15 cellular contexts compared by ENCODE assay signal in genomic region chr1:229003233-229004031, GRCh38.
DNase-seq lines count a peak whose midpoint lies in the region; ATAC-seq and TF ChIP-seq lines count a peak whose summit lies in the region.
"Had no signal": no experiment of that assay in that cellular context is flagged by ENCODE, and none has a peak within 500 bp of the region (broad histone marks: within the 10 kb centered on the region; RNA-seq: fewer than 3 reads in every experiment).

No MANE protein-coding gene starts in this region.

- peak overlapping the region in 1 of 4 donors; percentile 46 for H3K27ac ChIP-seq in transverse colon

- H3K4me1 Mint-ChIP-seq in T-helper 17 cell: peaks cover 8% of the 10 kb centered on the region
- H3K4me1 Mint-ChIP-seq in stimulated activated effector memory CD8-positive, alpha-beta T cell treated with anti-CD3 and anti-CD28 coated beads, Interleukin-12 subunit alpha, Interleukin-12 subunit beta, amount 100 ng/mL, for 72 hours: peaks cover 7% of the 10 kb centered on the region
- H3K4me1 Mint-ChIP-seq: activated B cell treated with CpG ODN at 0.5 μM for 24 hours had no signal

- no peak for TF ChIP-seq CTCF in transverse colon (IDR thresholded peaks at IDR 0.05)

- no peak for ATAC-seq in T-helper 17 cell
- ATAC-seq in stimulated activated effector memory CD8-positive, alpha-beta T cell treated with anti-CD3 and anti-CD28 coated beads, Interleukin-12 subunit alpha, Interleukin-12 subunit beta, amount 100 ng/mL, for 72 hours: peak; percentile 28
- no peak for ATAC-seq in activated naive CD4-positive, alpha-beta T cell treated with anti-CD3 and anti-CD28 coated beads, Interleukin-2, amount 50 U/mL, for 72 hours
- no peak for ATAC-seq in HG02798 (IDR thresholded peaks at IDR 0.05; ENCODE audit: poor library complexity, unreplicated experiment)

- DNase-seq in MG63 (peak; percentile 67), T-helper 17 cell (no peak), hippocampal formation (lab: John Stamatoyannopoulos, UW) (peak; percentile 91 to 93), transverse colon (no peak)
- DNase-seq in stimulated activated effector memory CD8-positive, alpha-beta T cell treated with anti-CD3 and anti-CD28 coated beads, Interleukin-12 subunit alpha, Interleukin-12 subunit beta, amount 100 ng/mL, for 72 hours (ENCODE audit: low spot score in 2 of 2): no peak
- no peak for DNase-seq in activated naive CD4-positive, alpha-beta T cell treated with anti-CD3 and anti-CD28 coated beads, Interleukin-2, amount 50 U/mL, for 72 hours (ENCODE audit: low spot score in 2 of 2)
- no peak for DNase-seq in stimulated activated CD8-positive, alpha-beta memory T cell treated with anti-CD3 and anti-CD28 coated beads, Interleukin-4, amount 100 ng/mL, for 48 hours
- DNase-seq: activated B cell treated with CpG ODN at 0.5 μM for 24 hours; CD4-positive, CD25-positive, alpha-beta regulatory T cell; NCI-H1105 treated with DMSO at 0.1 percent for 48 hours; stimulated activated CD4-positive, alpha-beta T cell treated with anti-CD3 and anti-CD28 coated beads, Interleukin-2, amount 100 ng/mL, for 48 hours; stimulated activated naive CD4-positive, alpha-beta T cell had no signal

- no peak for TF ChIP-seq POLR2A in transverse colon (IDR thresholded peaks at IDR 0.05)

- no peaks in the 10 kb centered on the region for H3K36me3 Mint-ChIP-seq in T-helper 17 cell (ENCODE audit: low read depth)
- no peaks in the 10 kb centered on the region for H3K36me3 Mint-ChIP-seq in stimulated activated effector memory CD8-positive, alpha-beta T cell treated with anti-CD3 and anti-CD28 coated beads, Interleukin-12 subunit alpha, Interleukin-12 subunit beta, amount 100 ng/mL, for 72 hours
- H3K36me3 Mint-ChIP-seq in activated naive CD4-positive, alpha-beta T cell treated with anti-CD3 and anti-CD28 coated beads, Interleukin-2, amount 50 U/mL, for 72 hours: no peaks in the 10 kb centered on the region
- H3K36me3 Mint-ChIP-seq: CD4-positive, CD25-positive, alpha-beta regulatory T cell; memory B cell had no signal

- H3K36me3 ChIP-seq in MG63 (no peaks in the 10 kb centered on the region), transverse colon (no peaks in the 10 kb centered on the region)

- H3K27ac Mint-ChIP-seq in T-helper 17 cell: peak overlapping the region; percentile 24
- H3K27ac Mint-ChIP-seq in stimulated activated effector memory CD8-positive, alpha-beta T cell treated with anti-CD3 and anti-CD28 coated beads, Interleukin-12 subunit alpha, Interleukin-12 subunit beta, amount 100 ng/mL, for 72 hours: no peak overlapping the region
- H3K27ac Mint-ChIP-seq in activated naive CD4-positive, alpha-beta T cell treated with anti-CD3 and anti-CD28 coated beads, Interleukin-2, amount 50 U/mL, for 72 hours: no peak overlapping the region
- H3K27ac Mint-ChIP-seq: activated B cell treated with CpG ODN at 0.5 μM for 24 hours; activated T-helper 1 cell treated with anti-CD3 and anti-CD28 coated beads, Interleukin-12 subunit alpha, Interleukin-12 subunit beta, Interleukin-2, Interleukin-4 antibody, amounts not matched to agents 30 ng/mL and 10 ng/mL and 1 ng/mL, durations not matched to agents 14 hours and 24 hours and 36 hours; memory B cell had no signal

- no peaks in the 10 kb centered on the region for H3K27me3 Mint-ChIP-seq in T-helper 17 cell
- H3K27me3 Mint-ChIP-seq: CD4-positive, CD25-positive, alpha-beta regulatory T cell had no signal

- in situ Hi-C loops in transverse colon (cut with MboI; ENCODE audit: low pct_ligation_motif_present in 1 of 4, low pct_unique_long_range_greater_than_20kb in 1 of 4, low sequenced_read_pairs in 3 of 4): no loop called here

- H3K27me3 ChIP-seq in MG63 (no peaks in the 10 kb centered on the region), transverse colon (no peaks in the 10 kb centered on the region)

- no peak for TF ChIP-seq EP300 in transverse colon (IDR thresholded peaks at IDR 0.05; ENCODE audit: low read depth)

- 80 to 92% methylated on average over 7 to 17 of the region's 17 CpGs for WGBS in transverse colon (ENCODE audit: low coverage in 1 of 2), 2 donors

- no peak overlapping the region for H3K4me3 Mint-ChIP-seq in T-helper 17 cell
- no peak overlapping the region for H3K4me3 Mint-ChIP-seq in stimulated activated effector memory CD8-positive, alpha-beta T cell treated with anti-CD3 and anti-CD28 coated beads, Interleukin-12 subunit alpha, Interleukin-12 subunit beta, amount 100 ng/mL, for 72 hours
- H3K4me3 Mint-ChIP-seq: activated B cell treated with CpG ODN at 0.5 μM for 24 hours; activated T-helper 1 cell treated with anti-CD3 and anti-CD28 coated beads, Interleukin-12 subunit alpha, Interleukin-12 subunit beta, Interleukin-2, Interleukin-4 antibody, amounts not matched to agents 30 ng/mL and 10 ng/mL and 1 ng/mL, durations not matched to agents 14 hours and 24 hours and 36 hours; CD4-positive, CD25-positive, alpha-beta regulatory T cell; memory B cell had no signal

- H3K9me3 ChIP-seq in MG63: no peaks in the 10 kb centered on the region
- H3K9me3 ChIP-seq in T-helper 17 cell (ENCODE audit: control insufficient read depth, low read length, poor library complexity, severe bottlenecking): no peaks in the 10 kb centered on the region
- H3K9me3 ChIP-seq in transverse colon: no peaks in the 10 kb centered on the region

- no peaks in the 10 kb centered on the region for H3K9me3 Mint-ChIP-seq in stimulated activated effector memory CD8-positive, alpha-beta T cell treated with anti-CD3 and anti-CD28 coated beads, Interleukin-12 subunit alpha, Interleukin-12 subunit beta, amount 100 ng/mL, for 72 hours
- no peaks in the 10 kb centered on the region for H3K9me3 Mint-ChIP-seq in activated naive CD4-positive, alpha-beta T cell treated with anti-CD3 and anti-CD28 coated beads, Interleukin-2, amount 50 U/mL, for 72 hours
- H3K9me3 Mint-ChIP-seq: activated B cell treated with CpG ODN at 0.5 μM for 24 hours; activated T-helper 1 cell treated with anti-CD3 and anti-CD28 coated beads, Interleukin-12 subunit alpha, Interleukin-12 subunit beta, Interleukin-2, Interleukin-4 antibody, amounts not matched to agents 30 ng/mL and 10 ng/mL and 1 ng/mL, durations not matched to agents 14 hours and 24 hours and 36 hours had no signal

- H3K4me1 ChIP-seq in transverse colon: no peaks in the 10 kb centered on the region

- intact Hi-C loops in transverse colon (cut with DNase I; ENCODE audit: low total_unique reads): no loop called here

- no peak overlapping the region for H3K4me3 ChIP-seq in MG63
- no peak overlapping the region for H3K4me3 ChIP-seq in transverse colon

Comparison
In these comparisons a context has a peak if more than half of its experiments do, and no peak if none do; other contexts are left out.
1. DNase-seq: peak in MG63 (single experiment) and hippocampal formation (2 of 2); none in T-helper 17 cell (0 of 3), stimulated activated effector memory CD8-positive, alpha-beta T cell treated with anti-CD3 and anti-CD28 coated beads, Interleukin-12 subunit alpha, Interleukin-12 subunit beta, amount 100 ng/mL, for 72 hours (0 of 2), activated naive CD4-positive, alpha-beta T cell treated with anti-CD3 and anti-CD28 coated beads, Interleukin-2, amount 50 U/mL, for 72 hours (0 of 2), stimulated activated CD8-positive, alpha-beta memory T cell treated with anti-CD3 and anti-CD28 coated beads, Interleukin-4, amount 100 ng/mL, for 48 hours (single experiment) and transverse colon (single experiment).